ENCODE assay signal across 9 cellular contexts in genomic region chr11:118224512-118225180, GRCh38. TPM values are rescaled to one million over a fixed set of nuclear protein-coding genes. Genes with fewer than 3 reads are reported as not detected.
A peak's percentile ranks its signal among the peaks of the same experiment; 100 is the strongest.
DNase-seq lines count a peak whose midpoint lies in the region; ATAC-seq and TF ChIP-seq lines count a peak whose summit lies in the region.
"Had no signal": no experiment of that assay in that cellular context is flagged by ENCODE, and none has a peak within 500 bp of the region (broad histone marks: within the 10 kb centered on the region; RNA-seq: fewer than 3 reads in every experiment).

A gene with protein sequence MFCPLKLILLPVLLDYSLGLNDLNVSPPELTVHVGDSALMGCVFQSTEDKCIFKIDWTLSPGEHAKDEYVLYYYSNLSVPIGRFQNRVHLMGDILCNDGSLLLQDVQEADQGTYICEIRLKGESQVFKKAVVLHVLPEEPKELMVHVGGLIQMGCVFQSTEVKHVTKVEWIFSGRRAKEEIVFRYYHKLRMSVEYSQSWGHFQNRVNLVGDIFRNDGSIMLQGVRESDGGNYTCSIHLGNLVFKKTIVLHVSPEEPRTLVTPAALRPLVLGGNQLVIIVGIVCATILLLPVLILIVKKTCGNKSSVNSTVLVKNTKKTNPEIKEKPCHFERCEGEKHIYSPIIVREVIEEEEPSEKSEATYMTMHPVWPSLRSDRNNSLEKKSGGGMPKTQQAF (minus strand): TSS chr11:118225011. CDS start chr11:118214866, 10,145 bp downstream.

- peak within 1 kb of the TSS in 1 of 6 donors; percentile 58 for H3K27ac Mint-ChIP-seq in naive B cell

- no peaks in the 10 kb centered on the region for H3K9me3 Mint-ChIP-seq in naive B cell

- CTCF ChIA-PET in A673 (lab: Charles Lee), result no interaction called here

- peak; percentile 73 for DNase-seq in activated CD8-positive, alpha-beta memory T cell treated with anti-CD3 and anti-CD28 coated beads, Interleukin-2, amount 50 U/mL, for 48 hours
- DNase-seq in naive B cell (peak; percentile 23), DMS 273 treated with DMSO at 0.1 percent for 48 hours (lab: John Stamatoyannopoulos, UW) (no peak), A673 (ENCODE audit: low spot score) (no peak)

- no peaks in the 10 kb centered on the region for H3K9me3 ChIP-seq in A673 (ENCODE audit: low read depth, low read length, poor library complexity, severe bottlenecking)

- H3K4me1 Mint-ChIP-seq in naive B cell, result peaks cover 40 to 60% (median 54%) of the 10 kb centered on the region in 3 donors

- H3K27me3 ChIP-seq in A673 (replicated peaks; ENCODE audit: insufficient read depth, low read depth, low read length, poor library complexity), result peaks cover 70% of the 10 kb centered on the region

- ATAC-seq in HG03135 (IDR thresholded peaks at IDR 0.05; ENCODE audit: unreplicated experiment) (peak; percentile 41), naive B cell (ENCODE audit: low read depth in 2 of 2) (peak; percentile 45 to 55), GM19452 (IDR thresholded peaks at IDR 0.05; ENCODE audit: unreplicated experiment) (no peak), GM21786 (IDR thresholded peaks at IDR 0.05; ENCODE audit: unreplicated experiment) (no peak)

- no peaks in the 10 kb centered on the region for H3K4me1 ChIP-seq in A673 (ENCODE audit: insufficient read depth, low read length, poor library complexity, severe bottlenecking)

- H3K27me3 Mint-ChIP-seq in naive B cell, result peaks cover 7 to 29% (median 13%) of the 10 kb centered on the region in 3 donors

- no peaks in the 10 kb centered on the region for H3K36me3 Mint-ChIP-seq in naive B cell

- POLR2A ChIA-PET in A673 (lab: Charles Lee; ENCODE audit: low non-redundant PET), result no interaction called here

- no TSS peak for BruUV-seq in A673 (replicated peaks; lab: Mats Ljungman, UMichigan)

- peak within 1 kb of the TSS in 3 of 8 donors; percentile 23 to 81 (median 79) for H3K4me3 Mint-ChIP-seq in naive B cell

- intact Hi-C loops in A673 (cut with micrococcal nuclease; ENCODE audit: unreplicated experiment), result no loop called here

- no peak for TF ChIP-seq CTCF in A673 (conservative IDR thresholded peaks at IDR 0.05; ENCODE audit: low read depth, low read length)

- no peak within 1 kb of the TSS for H3K27ac ChIP-seq in A673 (ENCODE audit: low read depth, low read length, poor library complexity, severe bottlenecking)

- peak within 1 kb of the TSS; percentile 56; the same call in 1 of the 2 replicates for H3K4me3 ChIP-seq in GM08714 (ENCODE audit: low read length)
- H3K4me3 ChIP-seq in A673 (ENCODE audit: low read depth, low read length, poor library complexity, severe bottlenecking), result no peak within 1 kb of the TSS

- no peaks in the 10 kb centered on the region for H3K36me3 ChIP-seq in A673 (ENCODE audit: insufficient read depth, low read length, poor library complexity, severe bottlenecking)

RNA-seq across cellular contexts. Expression of the gene that starts here (rescaled TPM):
- 1 to 10 TPM in 5 of 6 donors, under 1 TPM in 1; 0.64 to 8.1 (median 3.3) TPM for polyA plus RNA-seq in naive B cell (ENCODE audit: low read depth in 6 of 6)
- total RNA-seq in A673 (2021), result not detected in 2 replicates
- total RNA-seq: glomerular endothelial cell had no signal

Comparison
In these comparisons a context has a peak if more than half of its experiments do, and no peak if none do; other contexts are left out.
1. ATAC-seq: peak in HG03135 (single experiment) and naive B cell (2 of 2); none in GM19452 (single experiment) and GM21786 (single experiment).
2. DNase-seq: peak in activated CD8-positive, alpha-beta memory T cell treated with anti-CD3 and anti-CD28 coated beads, Interleukin-2, amount 50 U/mL, for 48 hours (single experiment) and naive B cell (single experiment); none in DMS 273 treated with DMSO at 0.1 percent for 48 hours (single experiment) and A673 (single experiment).